9 cellular contexts compared by ENCODE assay signal in genomic region chr1:54356680-54357147, GRCh38. TPM values are rescaled to one million over a fixed set of nuclear protein-coding genes. Genes with fewer than 3 reads are reported as not detected.
DNase-seq lines count a peak whose midpoint lies in the region; ATAC-seq lines count a peak whose summit lies in the region.
"Had no signal": no experiment of that assay in that cellular context is flagged by ENCODE, and none has a peak within 500 bp of the region (broad histone marks: within the 10 kb centered on the region; RNA-seq: fewer than 3 reads in every experiment).

No MANE protein-coding gene starts in this region.

- peak overlapping the region; percentile 26 for H3K27ac ChIP-seq in substantia nigra (ENCODE audit: low read depth, low read length, poor library complexity, severe bottlenecking)
- H3K27ac ChIP-seq: 22Rv1 had no signal

- ATAC-seq in left colon (peak; percentile 55), HG02884 (IDR thresholded peaks at IDR 0.05; ENCODE audit: unreplicated experiment) (no peak)

- DNase-seq in NCI-H2227 (lab: John Stamatoyannopoulos, UW; ENCODE audit: unreplicated experiment) (peak; percentile 31), NCI-H2227 treated with DMSO at 0.1 percent for 48 hours (lab: John Stamatoyannopoulos, UW) (no peak), left colon (peak in 1 of 2 donors; percentile 40), substantia nigra (lab: John Stamatoyannopoulos, UW) (no peak), RKO (ENCODE audit: low spot score) (no peak), NCI-H2081 (lab: John Stamatoyannopoulos, UW) (no peak)
- peak; percentile 26 to 27 for DNase-seq in activated CD4-positive, alpha-beta T cell treated with anti-CD3 and anti-CD28 coated beads, Interleukin-2, amount 50 U/mL, for 48 hours

- intact Hi-C loops in left colon (cut with DNase I, micrococcal nuclease): no loop called here

RNA-seq across cellular contexts. Expression of gene SSBP3, which starts 49.5 kb away (rescaled TPM):
- total RNA-seq in left colon: 10 to 100 TPM; 61.7 to 74.2 TPM

Comparison
In these comparisons a context has a peak if more than half of its experiments do, and no peak if none do; other contexts are left out.
1. DNase-seq: peak in NCI-H2227 (single experiment) and activated CD4-positive, alpha-beta T cell treated with anti-CD3 and anti-CD28 coated beads, Interleukin-2, amount 50 U/mL, for 48 hours (2 of 2); none in NCI-H2227 treated with DMSO at 0.1 percent for 48 hours (single experiment), substantia nigra (0 of 49), RKO (single experiment) and NCI-H2081 (0 of 2).